ENCODE assay signal across 22 cellular contexts in the genomic region with DNA sequence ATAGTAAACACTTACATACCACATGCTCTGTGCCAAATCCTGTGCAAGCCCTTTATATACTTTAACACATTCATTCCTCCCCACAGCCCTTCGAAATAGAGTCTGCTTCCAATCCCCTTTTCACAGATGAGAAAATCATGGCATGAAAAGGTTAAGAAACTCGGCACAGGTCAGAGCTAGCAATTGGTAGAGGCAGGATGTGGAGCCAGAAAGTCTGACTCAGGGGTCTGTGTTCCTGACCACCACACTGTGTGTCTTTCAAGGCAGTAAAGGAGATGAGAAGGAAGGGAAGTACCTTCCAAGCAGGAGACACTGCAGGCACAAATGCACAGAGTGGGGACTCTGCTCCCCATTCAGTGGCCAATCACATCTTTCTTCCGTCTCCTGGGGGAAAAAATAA.
"Had no signal": no experiment of that assay in that cellular context is flagged by ENCODE, and none has a peak within 500 bp of the region (broad histone marks: within the 10 kb centered on the region; RNA-seq: fewer than 3 reads in every experiment).

No MANE protein-coding gene starts in this region.

- H3K4me1 Mint-ChIP-seq: activated CD4-positive, alpha-beta memory T cell treated with anti-CD3 and anti-CD28 coated beads, Interleukin-2, amount 10 ng/mL, durations not matched to agents 7 days and 5 days; activated CD4-positive, alpha-beta T cell treated with anti-CD3 and anti-CD28 coated beads, Interleukin-2, amount 10 ng/mL, durations not matched to agents 24 days and 14 days; activated naive CD8-positive, alpha-beta T cell treated with anti-CD3 and anti-CD28 coated beads, Interleukin-2, amount 50 U/mL, for 24 hours; naive B cell; neural crest cell; stimulated activated naive B cell treated with anti-CD40 and anti-IgM and Interleukin-4, amounts not matched to agents 10 μg/mL and 1 μg/mL and 100 μg/mL, for 72 hours had no signal

- H3K4me1 ChIP-seq: sigmoid colon, transverse colon had no signal

- H3K4me3 Mint-ChIP-seq: activated CD4-positive, alpha-beta memory T cell treated with anti-CD3 and anti-CD28 coated beads, Interleukin-2, amount 10 ng/mL, durations not matched to agents 7 days and 5 days; activated CD4-positive, alpha-beta T cell treated with anti-CD3 and anti-CD28 coated beads, Interleukin-2, amount 10 ng/mL, durations not matched to agents 24 days and 14 days; activated naive CD8-positive, alpha-beta T cell treated with anti-CD3 and anti-CD28 coated beads, Interleukin-2, amount 50 U/mL, for 24 hours; activated T-helper 1 cell treated with anti-CD3 and anti-CD28 coated beads, Interleukin-12 subunit alpha, Interleukin-12 subunit beta, Interleukin-2, Interleukin-4 antibody, amounts not matched to agents 30 ng/mL and 10 ng/mL and 1 ng/mL, durations not matched to agents 14 hours and 24 hours and 36 hours; brain; naive B cell; neural crest cell; stimulated activated naive B cell treated with anti-CD40 and anti-IgM and Interleukin-4, amounts not matched to agents 10 μg/mL and 1 μg/mL and 100 μg/mL, for 72 hours; T-helper 1 cell treated with Interleukin-12 subunit alpha and Interleukin-12 subunit beta and Interleukin-4 antibody, amounts not matched to agents 30 μg/mL and 1 μg/mL, for 36 hours had no signal

- H3K9me3 Mint-ChIP-seq: activated CD4-positive, alpha-beta memory T cell treated with anti-CD3 and anti-CD28 coated beads, Interleukin-2, amount 10 ng/mL, durations not matched to agents 7 days and 5 days; activated CD4-positive, alpha-beta T cell treated with anti-CD3 and anti-CD28 coated beads, Interleukin-2, amount 10 ng/mL, durations not matched to agents 24 days and 14 days; activated naive CD8-positive, alpha-beta T cell treated with anti-CD3 and anti-CD28 coated beads, Interleukin-2, amount 50 U/mL, for 24 hours; activated T-helper 1 cell treated with anti-CD3 and anti-CD28 coated beads, Interleukin-12 subunit alpha, Interleukin-12 subunit beta, Interleukin-2, Interleukin-4 antibody, amounts not matched to agents 30 ng/mL and 10 ng/mL and 1 ng/mL, durations not matched to agents 14 hours and 24 hours and 36 hours; brain; naive B cell; neural crest cell; stimulated activated naive B cell treated with anti-CD40 and anti-IgM and Interleukin-4, amounts not matched to agents 10 μg/mL and 1 μg/mL and 100 μg/mL, for 72 hours; T-helper 1 cell treated with Interleukin-12 subunit alpha and Interleukin-12 subunit beta and Interleukin-4 antibody, amounts not matched to agents 30 μg/mL and 1 μg/mL, for 36 hours had no signal

- H3K36me3 Mint-ChIP-seq: brain; naive B cell; stimulated activated naive B cell treated with anti-CD40 and anti-IgM and Interleukin-4, amounts not matched to agents 10 μg/mL and 1 μg/mL and 100 μg/mL, for 72 hours had no signal

- H3K27ac Mint-ChIP-seq: activated CD4-positive, alpha-beta memory T cell treated with anti-CD3 and anti-CD28 coated beads, Interleukin-2, amount 10 ng/mL, durations not matched to agents 7 days and 5 days; activated CD4-positive, alpha-beta T cell treated with anti-CD3 and anti-CD28 coated beads, Interleukin-2, amount 10 ng/mL, durations not matched to agents 24 days and 14 days; activated naive CD8-positive, alpha-beta T cell treated with anti-CD3 and anti-CD28 coated beads, Interleukin-2, amount 50 U/mL, for 24 hours; activated T-helper 1 cell treated with anti-CD3 and anti-CD28 coated beads, Interleukin-12 subunit alpha, Interleukin-12 subunit beta, Interleukin-2, Interleukin-4 antibody, amounts not matched to agents 30 ng/mL and 10 ng/mL and 1 ng/mL, durations not matched to agents 14 hours and 24 hours and 36 hours; brain; progenitor cell of endocrine pancreas; T-helper 1 cell treated with Interleukin-12 subunit alpha and Interleukin-12 subunit beta and Interleukin-4 antibody, amounts not matched to agents 30 μg/mL and 1 μg/mL, for 36 hours had no signal

- H3K27me3 ChIP-seq: sigmoid colon had no signal

- H3K36me3 ChIP-seq: sigmoid colon, transverse colon had no signal

- H3K27ac ChIP-seq: sigmoid colon, transverse colon had no signal

- ATAC-seq: activated naive CD8-positive, alpha-beta T cell treated with anti-CD3 and anti-CD28 coated beads, Interleukin-2, amount 50 U/mL, for 24 hours; left colon; stimulated activated naive B cell treated with anti-CD40 and anti-IgM and Interleukin-4, amounts not matched to agents 10 μg/mL and 1 μg/mL and 100 μg/mL, for 72 hours had no signal

- H3K4me3 ChIP-seq: sigmoid colon, transverse colon had no signal

- DNase-seq: activated CD4-positive, alpha-beta memory T cell treated with anti-CD3 and anti-CD28 coated beads, Interleukin-2, amount 10 ng/mL, durations not matched to agents 7 days and 5 days; activated CD4-positive, alpha-beta T cell treated with anti-CD3 and anti-CD28 coated beads, Interleukin-2, amount 10 ng/mL, durations not matched to agents 24 days and 14 days; activated gamma-delta T cell; activated naive CD4-positive, alpha-beta T cell treated with anti-CD3 and anti-CD28 coated beads, Interleukin-2, amount 50 U/mL, for 16 hours; activated naive CD8-positive, alpha-beta T cell treated with anti-CD3 and anti-CD28 coated beads, Interleukin-2, amount 50 U/mL, for 24 hours; activated T-cell treated with anti-CD3 and anti-CD28 coated beads for 4 hours; foreskin melanocyte; islet precursor cell; left colon; naive B cell; retina; sigmoid colon; stimulated activated CD4-positive, alpha-beta T cell treated with anti-CD3 and anti-CD28 coated beads, Interleukin-2, amount 100 ng/mL, for 48 hours; stimulated activated CD8-positive, alpha-beta memory T cell treated with anti-CD3 and anti-CD28 coated beads, Interleukin-4, amount 100 ng/mL, for 48 hours; stimulated activated naive B cell treated with anti-CD40 and anti-IgM and Interleukin-4, amounts not matched to agents 10 μg/mL and 1 μg/mL and 100 μg/mL, for 72 hours; transverse colon had no signal

- H3K9me3 ChIP-seq: sigmoid colon, transverse colon had no signal

- FAIRE-seq: urothelium cell line had no signal
